ENCODE assay signal across 8 cellular contexts in the genomic region with DNA sequence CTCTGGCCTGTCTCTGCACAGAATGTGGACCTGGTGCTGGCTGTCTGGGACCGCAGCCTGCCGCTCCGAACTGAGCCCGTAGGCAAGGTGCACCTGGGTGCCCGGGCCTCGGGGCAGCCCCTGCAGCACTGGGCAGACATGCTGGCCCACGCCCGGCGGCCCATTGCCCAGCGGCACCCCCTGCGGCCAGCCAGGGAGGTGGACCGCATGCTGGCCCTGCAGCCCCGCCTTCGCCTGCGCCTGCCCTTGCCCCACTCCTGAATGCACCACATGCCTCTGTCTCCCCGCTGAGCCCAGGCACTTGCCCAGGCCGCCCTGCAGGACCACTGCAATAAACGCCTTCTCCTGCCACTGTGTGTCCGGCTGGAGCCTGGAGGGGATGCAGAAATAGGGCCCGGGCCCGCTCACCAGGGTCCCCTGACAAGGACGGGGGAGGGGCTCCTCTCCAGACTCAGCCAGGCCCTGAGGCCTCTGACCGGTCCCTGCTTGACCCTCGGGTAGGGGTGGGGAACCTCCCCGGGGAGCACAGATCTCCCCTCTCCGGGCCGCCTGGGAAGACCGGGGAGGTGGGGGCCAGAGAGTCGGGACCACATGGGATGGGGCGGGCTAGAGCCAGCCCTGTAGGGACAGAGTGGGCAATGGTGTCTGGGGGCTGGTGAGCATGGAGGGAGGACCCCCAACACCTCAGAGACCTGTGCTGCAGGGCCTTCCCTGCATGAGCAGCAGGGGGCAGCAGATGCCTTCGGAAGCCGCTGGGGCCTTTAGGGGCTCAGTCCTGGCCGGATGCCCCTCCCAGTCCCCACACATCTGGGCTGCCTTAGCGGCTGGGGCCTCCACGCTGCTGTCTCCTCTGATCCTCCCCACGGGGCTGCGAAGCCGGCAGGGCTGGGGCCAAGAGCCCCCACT. TPM values are rescaled to one million over a fixed set of nuclear protein-coding genes. Genes with fewer than 3 reads are reported as not detected.
DNase-seq lines count a peak whose midpoint lies in the region; ATAC-seq lines count a peak whose summit lies in the region.

No MANE protein-coding gene starts in this region.

- peaks cover 0 to 7% (median 0%) of the 10 kb centered on the region in 3 donors for H3K27me3 Mint-ChIP-seq in naive B cell

- no peaks in the 10 kb centered on the region for H3K9me3 Mint-ChIP-seq in naive B cell

- no peaks in the 10 kb centered on the region for H3K36me3 Mint-ChIP-seq in naive B cell

- ATAC-seq in GM21619 (IDR thresholded peaks at IDR 0.05; ENCODE audit: unreplicated experiment) (peak; percentile 50), naive B cell (ENCODE audit: low read depth in 2 of 2) (peak; percentile 72 to 74), HG02970 (IDR thresholded peaks at IDR 0.05; ENCODE audit: low FRiP score, unreplicated experiment) (no peak)

- H3K27ac Mint-ChIP-seq in naive B cell = peak overlapping the region in 3 of 6 donors; percentile 38 to 59 (median 45)

- peaks cover 12 to 16% (median 13%) of the 10 kb centered on the region in 3 donors for H3K4me1 Mint-ChIP-seq in naive B cell

- H3K4me3 Mint-ChIP-seq in naive B cell = peak overlapping the region in 3 of 8 donors; percentile 6 to 53 (median 26)

- DNase-seq in EH (ENCODE audit: low read depth) = peak; percentile 59
- peak; percentile 44 for DNase-seq in NCI-H1105 (lab: John Stamatoyannopoulos, UW)
- peak; percentile 79 to 83 for DNase-seq in activated CD4-positive, alpha-beta T cell treated with anti-CD3 and anti-CD28 coated beads, Interleukin-2, amount 50 U/mL, for 48 hours
- DNase-seq in effector CD8-positive, alpha-beta T cell (lab: John Stamatoyannopoulos, UW) = peak; percentile 78
- DNase-seq in naive B cell = peak; percentile 77
- DNase-seq in stimulated activated naive CD4-positive, alpha-beta T cell (lab: John Stamatoyannopoulos, UW) = peak; percentile 49 to 77 (median 68)

RNA-seq across cellular contexts. Expression of a gene that starts 1.4 kb away (rescaled TPM):
- polyA plus RNA-seq in naive B cell (ENCODE audit: low read depth in 6 of 6) = 10 to 100 TPM in 2 of 6 donors, 1 to 10 TPM in 4; 3.9 to 12.2 (median 7.2) TPM

RNA-seq across cellular contexts. Expression of a gene that starts 2.6 kb away (rescaled TPM):
- not detected for polyA plus RNA-seq in naive B cell (ENCODE audit: low read depth in 6 of 6)

RNA-seq across cellular contexts. Expression of a gene that starts 15.5 kb away (rescaled TPM):
- polyA plus RNA-seq in naive B cell (ENCODE audit: low read depth in 6 of 6) = 100 to 1,000 TPM; 342 to 587 (median 422) TPM

RNA-seq across cellular contexts. Expression of a gene that starts 54.3 kb away (rescaled TPM):
- under 1 TPM in 4 of 6 donors, not detected in 2; 0.08 to 0.44 (median 0.16) TPM for polyA plus RNA-seq in naive B cell (ENCODE audit: low read depth in 6 of 6)
